Comparison of ENCODE assay signal across 8 cellular contexts in the genomic region with DNA sequence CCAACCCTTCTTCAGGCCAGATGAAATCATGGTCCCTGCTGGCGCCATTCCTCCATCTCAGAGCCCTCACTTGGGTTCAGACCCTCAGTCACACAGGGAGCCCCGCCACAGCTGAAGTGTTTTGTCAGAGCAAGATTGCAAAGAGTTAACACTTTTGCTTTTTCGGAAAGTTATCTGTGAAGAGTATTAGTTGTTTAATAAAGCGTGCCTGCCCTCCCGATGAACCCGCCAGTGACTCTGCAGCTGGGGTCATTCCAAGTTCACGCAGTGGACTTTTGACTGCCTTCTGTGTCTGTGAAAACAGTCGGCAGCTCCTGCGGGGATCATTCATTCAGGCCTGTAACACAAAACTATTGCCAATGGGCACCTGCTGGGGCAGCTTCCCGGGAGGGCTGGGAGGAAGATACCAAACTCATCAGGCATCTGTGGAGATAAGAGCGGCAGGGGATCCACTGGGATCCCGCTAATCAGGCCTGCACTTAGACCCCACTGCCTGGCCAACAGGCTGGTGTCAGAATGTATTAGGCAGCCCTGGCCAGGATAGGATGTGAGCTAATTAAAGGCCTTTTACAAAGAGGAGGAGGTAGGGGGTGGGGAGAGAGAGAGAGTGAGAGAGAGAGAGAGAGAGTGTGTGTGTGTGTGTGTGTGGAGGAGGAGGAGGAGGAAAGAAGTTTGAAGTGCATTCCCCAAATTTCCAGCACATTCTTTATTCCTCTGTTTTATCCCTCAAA.
DNase-seq lines count a peak whose midpoint lies in the region; ATAC-seq and TF ChIP-seq lines count a peak whose summit lies in the region.

No MANE protein-coding gene starts in this region.

- TF ChIP-seq POLR2A in uterus (IDR thresholded peaks at IDR 0.05) = no peak

- no peak overlapping the region for H2BK120ac ChIP-seq in mesendoderm (ENCODE audit: low read depth, low read length)

- peak overlapping the region; percentile 95 for H3K27ac Mint-ChIP-seq in activated naive CD4-positive, alpha-beta T cell treated with anti-CD3 and anti-CD28 coated beads, Interleukin-2, amount 50 U/mL, for 24 hours

- H3K4me1 ChIP-seq in mesendoderm (ENCODE audit: control insufficient read depth, low read depth, low read length) (peaks cover 3% of the 10 kb centered on the region), uterus (peaks cover 8 to 19% of the 10 kb centered on the region in 2 donors)

- H3K9ac ChIP-seq in mesendoderm (ENCODE audit: low read length) = no peak overlapping the region

- H4K5ac ChIP-seq in mesendoderm (ENCODE audit: low read length) = no peak overlapping the region

- no peak for DNase-seq in activated naive CD4-positive, alpha-beta T cell treated with anti-CD3 and anti-CD28 coated beads, Interleukin-2, amount 50 U/mL, for 16 hours
- DNase-seq in caudate nucleus (lab: John Stamatoyannopoulos, UW) (peak in 7 of 61 donors; percentile 4 to 58 (median 20)), mesendoderm (peak; percentile 94), uterus (peak; percentile 59 to 72), hepatic stellate cell (ENCODE audit: low spot score) (no peak)
- DNase-seq in activated effector memory CD4-positive, alpha-beta T cell treated with Interleukin-2 at 50 U/mL for 16 hours = no peak

- no peaks in the 10 kb centered on the region for H3K79me1 ChIP-seq in mesendoderm (ENCODE audit: low read length)

- intact Hi-C loops in uterus (cut with DNase I; ENCODE audit: low total_unique reads) = no loop called here

- no peaks in the 10 kb centered on the region for H3K27me3 ChIP-seq in mesendoderm (ENCODE audit: insufficient read depth, low read length, poor library complexity)
- no peaks in the 10 kb centered on the region for H3K27me3 ChIP-seq in uterus

- no peaks in the 10 kb centered on the region for H3K9me3 ChIP-seq in uterus

- no CpG with 5 or more reads among the region's 12 CpGs for WGBS in mesendoderm (ENCODE audit: extremely low coverage, insufficient coverage, low lambda C conversion rate)

- no peak for ATAC-seq in GM18907 (IDR thresholded peaks at IDR 0.05; ENCODE audit: unreplicated experiment)

- no peaks in the 10 kb centered on the region for H3K36me3 ChIP-seq in mesendoderm (ENCODE audit: control insufficient read depth, insufficient read depth, low read length)
- no peaks in the 10 kb centered on the region for H3K36me3 ChIP-seq in uterus

- no peaks in the 10 kb centered on the region for H3K27me3 Mint-ChIP-seq in activated naive CD4-positive, alpha-beta T cell treated with anti-CD3 and anti-CD28 coated beads, Interleukin-2, amount 50 U/mL, for 24 hours

- H2BK15ac ChIP-seq in mesendoderm (replicated peaks; ENCODE audit: low read depth) = no peak overlapping the region

- no peak overlapping the region for H3K18ac ChIP-seq in mesendoderm (ENCODE audit: low read length)

- H3K36me3 Mint-ChIP-seq in activated naive CD4-positive, alpha-beta T cell treated with anti-CD3 and anti-CD28 coated beads, Interleukin-2, amount 50 U/mL, for 24 hours = peaks cover 11% of the 10 kb centered on the region

- H3K27ac ChIP-seq in caudate nucleus (ENCODE audit: low read depth, low read length) (peak overlapping the region; percentile 72), mesendoderm (ENCODE audit: low read depth, low read length) (no peak overlapping the region), uterus (peak overlapping the region; percentile 62 to 72)

- no peak overlapping the region for H3K56ac ChIP-seq in mesendoderm (ENCODE audit: low read length)

- no peak overlapping the region for H3K23ac ChIP-seq in mesendoderm (ENCODE audit: low read length)

- no peak overlapping the region for H2BK5ac ChIP-seq in mesendoderm (ENCODE audit: low read length)

- H3K4me1 Mint-ChIP-seq in activated naive CD4-positive, alpha-beta T cell treated with anti-CD3 and anti-CD28 coated beads, Interleukin-2, amount 50 U/mL, for 24 hours = peaks cover 70% of the 10 kb centered on the region

- no peak overlapping the region for H3K4me3 ChIP-seq in mesendoderm (ENCODE audit: low read length)
- H3K4me3 ChIP-seq in uterus = no peak overlapping the region

- H3K4ac ChIP-seq in mesendoderm (ENCODE audit: low read depth, low read length) = no peak overlapping the region

- H3K4me2 ChIP-seq in mesendoderm (ENCODE audit: low read length) = no peak overlapping the region

- no peak for TF ChIP-seq CTCF in uterus (IDR thresholded peaks at IDR 0.05)

- no peaks in the 10 kb centered on the region for H3K79me2 ChIP-seq in mesendoderm (ENCODE audit: control insufficient read depth, insufficient read depth, low read length)

- H4K8ac ChIP-seq in mesendoderm (ENCODE audit: low read depth, low read length) = no peak overlapping the region

- H3K4me3 Mint-ChIP-seq in activated naive CD4-positive, alpha-beta T cell treated with anti-CD3 and anti-CD28 coated beads, Interleukin-2, amount 50 U/mL, for 24 hours = peak overlapping the region; percentile 59

- no peaks in the 10 kb centered on the region for H3K9me3 Mint-ChIP-seq in activated naive CD4-positive, alpha-beta T cell treated with anti-CD3 and anti-CD28 coated beads, Interleukin-2, amount 50 U/mL, for 24 hours

- H2AK5ac ChIP-seq in mesendoderm (ENCODE audit: low read length) = no peak overlapping the region

Comparison
In these comparisons a context has a peak if more than half of its experiments do, and no peak if none do; other contexts are left out.
1. DNase-seq: peak in mesendoderm (single experiment) and uterus (2 of 2); none in activated naive CD4-positive, alpha-beta T cell treated with anti-CD3 and anti-CD28 coated beads, Interleukin-2, amount 50 U/mL, for 16 hours (single experiment), activated effector memory CD4-positive, alpha-beta T cell treated with Interleukin-2 at 50 U/mL for 16 hours (single experiment) and hepatic stellate cell (single experiment).